ENCODE assay signal across 3 cellular contexts in genomic region chr12:57966536-57966935, GRCh38.
A peak's percentile ranks its signal among the peaks of the same experiment; 100 is the strongest.
TF ChIP-seq lines count a peak whose summit lies in the region.

No MANE protein-coding gene starts in this region.

TF ChIP-seq in HepG2, 621 proteins besides CTCF, POLR2A, EP300 and RAD21:
- TF ChIP-seq TERF1 (CRISPR knock-in tag; IDR thresholded peaks at IDR 0.05) = no peak
- peak; percentile 44; the same call in 1 of the 2 replicates for TF ChIP-seq ZNF160 (CRISPR knock-in tag; IDR thresholded peaks at IDR 0.05)

TF ChIP-seq in HEK293, 187 proteins besides CTCF, POLR2A, EP300 and RAD21:
- TF ChIP-seq ZNF558 (tag by site-specific recombination; IDR thresholded peaks at IDR 0.05) = peak; percentile 93
- no peak for TF ChIP-seq PRDM10 (tag by site-specific recombination; IDR thresholded peaks at IDR 0.05)
TF ChIP-seq in HEK293: peak in this region for 1.

TF ChIP-seq in K562, 482 proteins besides CTCF, POLR2A, EP300 and RAD21:
- TF ChIP-seq JUND (IDR thresholded peaks at IDR 0.05; ENCODE audit: borderline replicate concordance, low read depth, low read length) (no peak), JUND (tag; IDR thresholded peaks at IDR 0.05; ENCODE audit: borderline replicate concordance, low read depth, low read length) (no peak), BRCA1 (IDR thresholded peaks at IDR 0.05) (no peak), BRCA1 (CRISPR knock-in tag; IDR thresholded peaks at IDR 0.05) (no peak), SMAD1 (IDR thresholded peaks at IDR 0.05; ENCODE audit: low read depth, low read length, partially characterized antibody) (no peak), SREBF1 (IDR thresholded peaks at IDR 0.05; ENCODE audit: borderline replicate concordance, low read depth, low read length) (no peak)
